Comparison of ENCODE assay signal across 22 cellular contexts in genomic region chr17:9643611-9644010, GRCh38. TPM values are rescaled to one million over a fixed set of nuclear protein-coding genes. Genes with fewer than 3 reads are reported as not detected.
A peak's percentile ranks its signal among the peaks of the same experiment; 100 is the strongest.
DNase-seq lines count a peak whose midpoint lies in the region; ATAC-seq and TF ChIP-seq lines count a peak whose summit lies in the region.
"Had no signal": no experiment of that assay in that cellular context is flagged by ENCODE, and none has a peak within 500 bp of the region (broad histone marks: within the 10 kb centered on the region; RNA-seq: fewer than 3 reads in every experiment).

No MANE protein-coding gene starts in this region.

- peak overlapping the region in 2 of 3 experiments; percentile 84 to 98 for H3K27ac Mint-ChIP-seq in nephron
- H3K27ac Mint-ChIP-seq: activated CD4-positive, alpha-beta memory T cell treated with anti-CD3 and anti-CD28 coated beads, Interleukin-2, amount 10 ng/mL, durations not matched to agents 7 days and 5 days; activated naive CD4-positive, alpha-beta T cell treated with anti-CD3 and anti-CD28 coated beads, Interleukin-2, amount 50 U/mL, for 72 hours had no signal

- peaks cover 19% of the 10 kb centered on the region for H3K4me1 Mint-ChIP-seq in nephron

- no peak for ATAC-seq in GM21717 (IDR thresholded peaks at IDR 0.05; ENCODE audit: unreplicated experiment)
- ATAC-seq: Right ventricle myocardium inferior, WTC11 had no signal

- H3K27me3 Mint-ChIP-seq in nephron (ENCODE audit: low read depth), result peaks cover 61% of the 10 kb centered on the region

- H3K4me3 ChIP-seq in AG10803 (ENCODE audit: low read length) (no peak overlapping the region), choroid plexus epithelial cell (ENCODE audit: low read depth, low read length) (no peak overlapping the region)
- H3K4me3 ChIP-seq: lower lobe of right lung, tibial nerve had no signal

- peak overlapping the region; percentile 62 to 95 (median 89) for H3K4me3 Mint-ChIP-seq in nephron

- no peaks in the 10 kb centered on the region for H3K9me3 Mint-ChIP-seq in nephron
- H3K9me3 Mint-ChIP-seq: activated CD4-positive, alpha-beta memory T cell treated with anti-CD3 and anti-CD28 coated beads, Interleukin-2, amount 10 ng/mL, durations not matched to agents 7 days and 5 days; activated naive CD4-positive, alpha-beta T cell treated with anti-CD3 and anti-CD28 coated beads, Interleukin-2, amount 50 U/mL, for 72 hours had no signal

- TF ChIP-seq CTCF in AG10803 (conservative IDR thresholded peaks at IDR 0.05; ENCODE audit: low read length), result no peak
- no peak for TF ChIP-seq CTCF in choroid plexus epithelial cell (conservative IDR thresholded peaks at IDR 0.05; ENCODE audit: low read depth, low read length)
- no peak for TF ChIP-seq CTCF in nephron (IDR thresholded peaks at IDR 0.05; ENCODE audit: unreplicated experiment in 3 of 3)

- no peaks in the 10 kb centered on the region for H3K36me3 Mint-ChIP-seq in nephron (ENCODE audit: low read depth)
- H3K36me3 Mint-ChIP-seq: WTC11 had no signal

- DNase-seq in AG10803 (ENCODE audit: low read depth) (peak; percentile 58), EL (peak; percentile 22), choroid plexus epithelial cell (ENCODE audit: low read depth) (peak; percentile 28), H4 (ENCODE audit: low spot score) (no peak), CD1c-positive myeloid dendritic cell (ENCODE audit: extremely low spot score) (no peak), cerebellar cortex (ENCODE audit: low spot score) (no peak)
- DNase-seq: activated CD4-positive, alpha-beta memory T cell treated with anti-CD3 and anti-CD28 coated beads, Interleukin-2, amount 10 ng/mL, durations not matched to agents 7 days and 5 days; activated T-cell treated with anti-CD3 and anti-CD28 coated beads, Interleukin-2, amount 50 U/mL, for 1 hour; esophagus squamous epithelium; head of caudate nucleus; KG1; lower lobe of right lung; NCI-H1048; NCI-H2081 treated with DMSO at 0.1 percent for 48 hours; stimulated activated CD4-positive, alpha-beta T cell treated with anti-CD3 and anti-CD28 coated beads, Interleukin-12 subunit alpha, Interleukin-12 subunit beta, amount 100 ng/mL, for 4 hours; T-helper 1 cell had no signal

RNA-seq across cellular contexts. Expression of gene USP43, which starts 1.7 kb away (rescaled TPM):
- total RNA-seq in H4 (2014; rRNA removed; shearing (Covaris generic)), result 0.56 TPM in 1 of 2 replicates, not detected in the other
- total RNA-seq: Right ventricle myocardium inferior had no signal

Comparison
In these comparisons a context has a peak if more than half of its experiments do, and no peak if none do; other contexts are left out.
1. DNase-seq: peak in AG10803 (single experiment), EL (single experiment) and choroid plexus epithelial cell (single experiment); none in H4 (single experiment), CD1c-positive myeloid dendritic cell (single experiment) and cerebellar cortex (single experiment).